ENCODE assay signal across 8 cellular contexts in genomic region chr11:363948-364761, GRCh38. TPM values are rescaled to one million over a fixed set of nuclear protein-coding genes. Genes with fewer than 3 reads are reported as not detected.
DNase-seq lines count a peak whose midpoint lies in the region; ATAC-seq, FAIRE-seq and TF ChIP-seq lines count a peak whose summit lies in the region.

No MANE protein-coding gene starts in this region.

- BruUV-seq in PC-3 (replicated peaks; lab: Mats Ljungman, UMichigan) (no TSS peak), HepG2 (replicated peaks; lab: Mats Ljungman, UMichigan) (no TSS peak)

- in situ Hi-C loops in HepG2 (cut with HindIII; ENCODE audit: extremely low pct_ligation_motif_present, low pct_unique_long_range_greater_than_20kb), result no loop called here

- peaks cover 0 to 10% of the 10 kb centered on the region in 2 donors for H3K4me1 ChIP-seq in right atrium auricular region
- H3K4me1 ChIP-seq in PC-3 (ENCODE audit: insufficient read depth, low read length), result peaks cover 9% of the 10 kb centered on the region; the same call in 1 of the 2 replicates
- peaks cover 21% of the 10 kb centered on the region for H3K4me1 ChIP-seq in HepG2 (ENCODE audit: insufficient read depth, low read length)

- no peaks in the 10 kb centered on the region for H3K9me2 ChIP-seq in PC-3 (replicated peaks; ENCODE audit: low read length)

- H3K9ac ChIP-seq in PC-3 (ENCODE audit: low read length) (no peak overlapping the region), HepG2 (ENCODE audit: insufficient read depth, low read depth, low read length) (no peak overlapping the region)

- no peak; a peak in 1 of 4 replicates for TF ChIP-seq POLR2A in HepG2 (IDR thresholded peaks at IDR 0.05; ENCODE audit: insufficient read depth in 1 of 2, low read depth in 2 of 2, low read length in 2 of 2)

- TF ChIP-seq RAD21 in HepG2 (CRISPR knock-in tag; IDR thresholded peaks at IDR 0.05), result peak; percentile 47; the same call in 1 of the 2 replicates

- H3K4me2 ChIP-seq in PC-3 (ENCODE audit: low read length) (0 out of 2 replicates have a peak overlapping the region, but pooled peaks have one; percentile 4), HepG2 (ENCODE audit: low read depth, low read length) (peak overlapping the region; percentile 53)

- H3K79me2 ChIP-seq in PC-3 (ENCODE audit: low read length), result no peaks in the 10 kb centered on the region
- no peaks in the 10 kb centered on the region for H3K79me2 ChIP-seq in HepG2 (ENCODE audit: insufficient read depth, low read length)

- peaks cover 0 to 13% of the 10 kb centered on the region in 2 donors for H3K27me3 ChIP-seq in right atrium auricular region
- H3K27me3 ChIP-seq in PC-3 (ENCODE audit: low read length), result no peaks in the 10 kb centered on the region
- peaks cover 9 to 34% of the 10 kb centered on the region in 2 experiments for H3K27me3 ChIP-seq in HepG2 (ENCODE audit: control insufficient read depth in 1 of 2, insufficient read depth in 2 of 2, low read length in 2 of 2)

- H3K36me3 ChIP-seq in right atrium auricular region (no peaks in the 10 kb centered on the region), PC-3 (ENCODE audit: low read depth, low read length) (no peaks in the 10 kb centered on the region), HepG2 (replicated peaks in 1 of 2; ENCODE audit: control insufficient read depth in 1 of 2, insufficient read depth in 2 of 2, low read length in 2 of 2) (no peaks in the 10 kb centered on the region)

- H3K27ac ChIP-seq in right atrium auricular region (no peak overlapping the region), PC-3 (ENCODE audit: low read length) (no peak overlapping the region), HepG2 (ENCODE audit: extremely low read length, insufficient read depth, low read length) (no peak overlapping the region)

- intact Hi-C loops in Right ventricle myocardium superior (cut with DNase I) (loop anchor here (5.0 kb wide), 1 partner anchor 62 kb away; no protein-coding TSS in a partner anchor), PC-3 (cut with micrococcal nuclease) (no loop called here), HepG2 (cut with micrococcal nuclease; ENCODE audit: unreplicated experiment) (no loop called here)

- POLR2A ChIA-PET in PC-3 (lab: Charles Lee; ENCODE audit: unreplicated experiment), result interaction anchor here (0.6 kb wide), 1 partner anchor 49 kb away, joined by 4 read pairs; no protein-coding TSS in a partner anchor
- POLR2A ChIA-PET in HepG2 (lab: Yijun Ruan, JAX), result interaction anchor here (0.7 to 2.0 kb wide), 10 partner anchors 9 to 157 kb away, joined by 3 to 7 read pairs (median 4); partner anchors contain the start of genes BET1L, IFITM2, PTDSS2 and RIC8A

- 48% methylated on average over 14 of the region's 24 CpGs for WGBS in HepG2 (ENCODE audit: low lambda C conversion rate)

- CTCF ChIA-PET in PC-3 (lab: Charles Lee) (no interaction called here), HepG2 (lab: Yijun Ruan, JAX; ENCODE audit: low intra/inter-chr PET ratio, low total read pairs) (interaction anchor here (1.2 kb wide), 1 partner anchor 59 kb away, joined by 4 read pairs; no protein-coding TSS in a partner anchor)

- TF ChIP-seq EP300 in HepG2 (IDR thresholded peaks at IDR 0.05; ENCODE audit: low read depth in 2 of 2, low read length in 2 of 2) (no peak), HepG2 (CRISPR knock-in tag; IDR thresholded peaks at IDR 0.05; ENCODE audit: borderline replicate concordance) (no peak)

- FAIRE-seq in HepG2 (lab: Jason Lieb, UNC), result no peak

- TF ChIP-seq CTCF in right atrium auricular region (IDR thresholded peaks at IDR 0.05), result peak in 1 of 2 donors; percentile 13
- peak; percentile 75 for TF ChIP-seq CTCF in PC-3 (conservative IDR thresholded peaks at IDR 0.05; ENCODE audit: low read depth, low read length)
- TF ChIP-seq CTCF in HepG2 (CRISPR knock-in tag; IDR thresholded peaks at IDR 0.05), result peak; percentile 93

- no peaks in the 10 kb centered on the region for H3K9me3 ChIP-seq in right atrium auricular region
- no peaks in the 10 kb centered on the region for H3K9me3 ChIP-seq in PC-3 (ENCODE audit: low read length)
- peaks cover 9% of the 10 kb centered on the region for H3K9me3 ChIP-seq in HepG2 (ENCODE audit: low read length)

- no peak overlapping the region for H3K4me3 ChIP-seq in right atrium auricular region
- no peak overlapping the region for H3K4me3 ChIP-seq in PC-3 (ENCODE audit: low read length)
- H3K4me3 ChIP-seq in HepG2 (replicated peaks in 1 of 3; ENCODE audit: insufficient read depth in 1 of 3, low read depth in 2 of 3, low read length in 3 of 3), result peak overlapping the region in 1 of 3 experiments; percentile 20; a peak in 1 of 6 replicates

- ATAC-seq in Right ventricle myocardium superior (ENCODE audit: poor library complexity) (no peak), PC-3 (peak; percentile 80), HepG2 (peak; percentile 83)

- H4K20me1 ChIP-seq in PC-3 (ENCODE audit: low read length), result no peaks in the 10 kb centered on the region
- H4K20me1 ChIP-seq in HepG2 (ENCODE audit: insufficient read depth, low read length), result no peaks in the 10 kb centered on the region

- peak; percentile 44 for DNase-seq in Right ventricle myocardium superior
- no peak for DNase-seq in right atrium auricular region (ENCODE audit: low spot score)
- DNase-seq in PC-3, result peak; percentile 85
- DNase-seq in activated gamma-delta T cell treated with anti-CD3 and anti-CD28 coated beads, Interleukin-2, amount 50 U/mL, for 16 hours (ENCODE audit: low read depth), result peak; percentile 27
- DNase-seq in HepG2 (ENCODE audit: low spot score), result peak; percentile 62
- peak; percentile 45 for DNase-seq in stimulated activated naive CD4-positive, alpha-beta T cell treated with Interleukin-2 at 50 U/mL for 16 hours (lab: John Stamatoyannopoulos, UW)
- no peak for DNase-seq in medulla oblongata (ENCODE audit: extremely low spot score)
- no peak for DNase-seq in pons (ENCODE audit: low spot score)

- H3F3A ChIP-seq in PC-3 (ENCODE audit: low read length, unreplicated experiment), result no peaks in the 10 kb centered on the region

- no peak overlapping the region for H2AFZ ChIP-seq in PC-3 (ENCODE audit: low read length)
- no peak overlapping the region for H2AFZ ChIP-seq in HepG2 (ENCODE audit: low read length)

RNA-seq across cellular contexts. Expression of gene B4GALNT4, which starts 5.1 kb away (rescaled TPM):
- 0.94 TPM for total RNA-seq in Right ventricle myocardium superior
- under 1 TPM in 1 of 2 donors, not detected in 1; 0.39 TPM for total RNA-seq in right atrium auricular region
- 52.9 and 87.9 TPM in 2 replicates for total RNA-seq in PC-3 (2014; rRNA removed)
- 24.8 and 50.1 TPM in 2 replicates for total RNA-seq in HepG2 (2016; rRNA removed; fragmentation: Illumina TruSeq; extraction: Trizol)
- total RNA-seq in HepG2 (2016; cell fraction: cytosol; rRNA removed; fragmentation: Illumina TruSeq; extraction: Trizol; ENCODE audit: low read depth), result 13.7 and 15.2 TPM in 2 replicates
- total RNA-seq in HepG2 (2016; cell fraction: insoluble cytoplasmic fraction; rRNA removed; fragmentation: Illumina TruSeq; extraction: Trizol), result 20.5 and 56.5 TPM in 2 replicates
- total RNA-seq in HepG2 (2016; cell fraction: membrane; rRNA removed; fragmentation: Illumina TruSeq; extraction: Trizol), result 36.4 and 42.9 TPM in 2 replicates
- total RNA-seq in HepG2 (2016; cell fraction: nucleus; rRNA removed; fragmentation: Illumina TruSeq; extraction: Trizol), result 47.2 and 48.9 TPM in 2 replicates
- polyA plus RNA-seq in HepG2 (2011; rRNA removed), result 30.5 and 34.4 TPM in 2 replicates
- 18.4 and 40.1 TPM in 2 replicates for polyA plus RNA-seq in HepG2 (2011; cell fraction: cytosol; rRNA removed)
- polyA plus RNA-seq in HepG2 (2011; cell fraction: nucleus; rRNA removed), result 268 and 442 TPM in 2 replicates
- polyA plus RNA-seq in HepG2 (2012), result 19.2 and 34.3 TPM in 2 replicates
- polyA plus RNA-seq in HepG2 (2016; cell fraction: cytosol; fragmentation: Illumina TruSeq; extraction: Trizol; ENCODE audit: low read depth), result 11.8 and 14.2 TPM in 2 replicates
- polyA plus RNA-seq in HepG2 (2016; cell fraction: insoluble cytoplasmic fraction; fragmentation: Illumina TruSeq; extraction: Trizol; ENCODE audit: low read depth), result 26.0 and 28.4 TPM in 2 replicates
- 26.2 and 30.9 TPM in 2 replicates for polyA plus RNA-seq in HepG2 (2016; cell fraction: membrane; fragmentation: Illumina TruSeq; extraction: Trizol; ENCODE audit: low read depth)
- polyA plus RNA-seq in HepG2 (2016; cell fraction: nucleus; fragmentation: Illumina TruSeq; extraction: Trizol; ENCODE audit: insufficient read depth, low read depth), result 152 and 159 TPM in 2 replicates
- 0.07 and 19.7 TPM in 2 replicates for polyA minus RNA-seq in HepG2 (2011; rRNA and poly(A)+ RNA removed; ENCODE audit: low replicate concordance)
- 10.4 and 11.1 TPM in 2 replicates for polyA minus RNA-seq in HepG2 (2011; cell fraction: cytosol; rRNA and poly(A)+ RNA removed)
- polyA minus RNA-seq in HepG2 (2011; cell fraction: nucleus; rRNA and poly(A)+ RNA removed), result 16.9 and 22.4 TPM in 2 replicates

RNA-seq across cellular contexts. Expression of gene PKP3, which starts 29.9 kb away (rescaled TPM):
- total RNA-seq in Right ventricle myocardium superior (0.86 TPM), right atrium auricular region (1 to 10 TPM in 1 of 2 donors, under 1 TPM in 1; 0.43 to 1.0 TPM), PC-3 (2014; rRNA removed) (218 and 222 TPM in 2 replicates), HepG2 (2016; rRNA removed; fragmentation: Illumina TruSeq; extraction: Trizol) (21.1 and 28.7 TPM in 2 replicates)
- 5.8 and 6.9 TPM in 2 replicates for total RNA-seq in HepG2 (2016; cell fraction: cytosol; rRNA removed; fragmentation: Illumina TruSeq; extraction: Trizol; ENCODE audit: low read depth)
- total RNA-seq in HepG2 (2016; cell fraction: insoluble cytoplasmic fraction; rRNA removed; fragmentation: Illumina TruSeq; extraction: Trizol), result 17.5 and 29.7 TPM in 2 replicates
- total RNA-seq in HepG2 (2016; cell fraction: membrane; rRNA removed; fragmentation: Illumina TruSeq; extraction: Trizol), result 13.9 and 14.9 TPM in 2 replicates
- total RNA-seq in HepG2 (2016; cell fraction: nucleus; rRNA removed; fragmentation: Illumina TruSeq; extraction: Trizol), result 14.5 and 19.8 TPM in 2 replicates
- polyA plus RNA-seq in HepG2 (2011; rRNA removed), result 18.0 and 25.1 TPM in 2 replicates
- polyA plus RNA-seq in HepG2 (2011; cell fraction: cytosol; rRNA removed), result 13.8 and 24.2 TPM in 2 replicates
- polyA plus RNA-seq in HepG2 (2011; cell fraction: nucleus; rRNA removed), result 59.8 and 70.5 TPM in 2 replicates
- 12.9 and 13.0 TPM in 2 replicates for polyA plus RNA-seq in HepG2 (2012)
- 4.6 and 4.9 TPM in 2 replicates for polyA plus RNA-seq in HepG2 (2016; cell fraction: cytosol; fragmentation: Illumina TruSeq; extraction: Trizol; ENCODE audit: low read depth)
- 22.3 and 24.1 TPM in 2 replicates for polyA plus RNA-seq in HepG2 (2016; cell fraction: insoluble cytoplasmic fraction; fragmentation: Illumina TruSeq; extraction: Trizol; ENCODE audit: low read depth)
- 7.9 and 9.3 TPM in 2 replicates for polyA plus RNA-seq in HepG2 (2016; cell fraction: membrane; fragmentation: Illumina TruSeq; extraction: Trizol; ENCODE audit: low read depth)
- polyA plus RNA-seq in HepG2 (2016; cell fraction: nucleus; fragmentation: Illumina TruSeq; extraction: Trizol; ENCODE audit: insufficient read depth, low read depth), result 38.2 and 40.1 TPM in 2 replicates
- 30.4 and 42.3 TPM in 2 replicates for polyA minus RNA-seq in HepG2 (2011; rRNA and poly(A)+ RNA removed; ENCODE audit: low replicate concordance)
- polyA minus RNA-seq in HepG2 (2011; cell fraction: cytosol; rRNA and poly(A)+ RNA removed), result 24.6 and 25.2 TPM in 2 replicates
- polyA minus RNA-seq in HepG2 (2011; cell fraction: nucleus; rRNA and poly(A)+ RNA removed), result 9.9 and 14.7 TPM in 2 replicates

RNA-seq across cellular contexts. Expression of gene IFITM3, which starts 43.5 kb away (rescaled TPM):
- 287 TPM for total RNA-seq in Right ventricle myocardium superior
- 100 to 1,000 TPM; 156 to 372 TPM for total RNA-seq in right atrium auricular region
- 91.6 and 97.6 TPM in 2 replicates for total RNA-seq in PC-3 (2014; rRNA removed)
- total RNA-seq in HepG2 (2016; rRNA removed; fragmentation: Illumina TruSeq; extraction: Trizol), result 30.0 and 52.6 TPM in 2 replicates
- 16.1 and 19.2 TPM in 2 replicates for total RNA-seq in HepG2 (2016; cell fraction: cytosol; rRNA removed; fragmentation: Illumina TruSeq; extraction: Trizol; ENCODE audit: low read depth)
- 27.9 and 45.1 TPM in 2 replicates for total RNA-seq in HepG2 (2016; cell fraction: insoluble cytoplasmic fraction; rRNA removed; fragmentation: Illumina TruSeq; extraction: Trizol)
- total RNA-seq in HepG2 (2016; cell fraction: membrane; rRNA removed; fragmentation: Illumina TruSeq; extraction: Trizol), result 15.2 and 16.4 TPM in 2 replicates
- 36.7 and 42.1 TPM in 2 replicates for total RNA-seq in HepG2 (2016; cell fraction: nucleus; rRNA removed; fragmentation: Illumina TruSeq; extraction: Trizol)
- polyA plus RNA-seq in HepG2 (2011; rRNA removed), result 163 and 182 TPM in 2 replicates
- 316 and 459 TPM in 2 replicates for polyA plus RNA-seq in HepG2 (2011; cell fraction: cytosol; rRNA removed)
- 94.3 and 120 TPM in 2 replicates for polyA plus RNA-seq in HepG2 (2011; cell fraction: nucleus; rRNA removed)
- polyA plus RNA-seq in HepG2 (2012), result 183 and 441 TPM in 2 replicates
- 87.8 and 96.5 TPM in 2 replicates for polyA plus RNA-seq in HepG2 (2016; cell fraction: cytosol; fragmentation: Illumina TruSeq; extraction: Trizol; ENCODE audit: low read depth)
- polyA plus RNA-seq in HepG2 (2016; cell fraction: insoluble cytoplasmic fraction; fragmentation: Illumina TruSeq; extraction: Trizol; ENCODE audit: low read depth), result 109 and 136 TPM in 2 replicates
- polyA plus RNA-seq in HepG2 (2016; cell fraction: membrane; fragmentation: Illumina TruSeq; extraction: Trizol; ENCODE audit: low read depth), result 64.1 and 65.9 TPM in 2 replicates
- 219 and 229 TPM in 2 replicates for polyA plus RNA-seq in HepG2 (2016; cell fraction: nucleus; fragmentation: Illumina TruSeq; extraction: Trizol; ENCODE audit: insufficient read depth, low read depth)
- 405 and 668 TPM in 2 replicates for polyA minus RNA-seq in HepG2 (2011; rRNA and poly(A)+ RNA removed; ENCODE audit: low replicate concordance)
- 180 and 184 TPM in 2 replicates for polyA minus RNA-seq in HepG2 (2011; cell fraction: cytosol; rRNA and poly(A)+ RNA removed)
- polyA minus RNA-seq in HepG2 (2011; cell fraction: nucleus; rRNA and poly(A)+ RNA removed), result 31.3 and 46.7 TPM in 2 replicates

RNA-seq across cellular contexts. Expression of gene IFITM1, which starts 50.3 kb away (rescaled TPM):
- total RNA-seq in Right ventricle myocardium superior (83.1 TPM), right atrium auricular region (100 to 1,000 TPM in 1 of 2 donors, 10 to 100 TPM in 1; 82.3 to 241 TPM), PC-3 (2014; rRNA removed) (2.0 and 2.2 TPM in 2 replicates), HepG2 (2016; rRNA removed; fragmentation: Illumina TruSeq; extraction: Trizol) (0.38 TPM in 1 of 2 replicates, not detected in the other)
- total RNA-seq in HepG2 (2016; cell fraction: cytosol; rRNA removed; fragmentation: Illumina TruSeq; extraction: Trizol; ENCODE audit: low read depth), result not detected in 2 replicates
- 0.24 TPM in 1 of 2 replicates, not detected in the other for total RNA-seq in HepG2 (2016; cell fraction: insoluble cytoplasmic fraction; rRNA removed; fragmentation: Illumina TruSeq; extraction: Trizol)
- 0.34 TPM in 1 of 2 replicates, not detected in the other for total RNA-seq in HepG2 (2016; cell fraction: membrane; rRNA removed; fragmentation: Illumina TruSeq; extraction: Trizol)
- total RNA-seq in HepG2 (2016; cell fraction: nucleus; rRNA removed; fragmentation: Illumina TruSeq; extraction: Trizol), result not detected in 2 replicates
- polyA plus RNA-seq in HepG2 (2011; rRNA removed), result 11.1 and 18.7 TPM in 2 replicates
- polyA plus RNA-seq in HepG2 (2011; cell fraction: cytosol; rRNA removed), result 15.6 and 17.2 TPM in 2 replicates
- polyA plus RNA-seq in HepG2 (2011; cell fraction: nucleus; rRNA removed), result 4.5 and 6.7 TPM in 2 replicates
- polyA plus RNA-seq in HepG2 (2012), result 5.0 and 18.1 TPM in 2 replicates
- 0.40 and 0.62 TPM in 2 replicates for polyA plus RNA-seq in HepG2 (2016; cell fraction: cytosol; fragmentation: Illumina TruSeq; extraction: Trizol; ENCODE audit: low read depth)
- not detected in 2 replicates for polyA plus RNA-seq in HepG2 (2016; cell fraction: insoluble cytoplasmic fraction; fragmentation: Illumina TruSeq; extraction: Trizol; ENCODE audit: low read depth)
- 0.41 TPM in 1 of 2 replicates, not detected in the other for polyA plus RNA-seq in HepG2 (2016; cell fraction: membrane; fragmentation: Illumina TruSeq; extraction: Trizol; ENCODE audit: low read depth)
- polyA plus RNA-seq in HepG2 (2016; cell fraction: nucleus; fragmentation: Illumina TruSeq; extraction: Trizol; ENCODE audit: insufficient read depth, low read depth), result 0.85 and 1.3 TPM in 2 replicates
- polyA minus RNA-seq in HepG2 (2011; rRNA and poly(A)+ RNA removed; ENCODE audit: low replicate concordance), result 15.4 and 536 TPM in 2 replicates
- 4.5 and 5.8 TPM in 2 replicates for polyA minus RNA-seq in HepG2 (2011; cell fraction: cytosol; rRNA and poly(A)+ RNA removed)
- 1.5 and 2.7 TPM in 2 replicates for polyA minus RNA-seq in HepG2 (2011; cell fraction: nucleus; rRNA and poly(A)+ RNA removed)

RNA-seq across cellular contexts. Expression of gene SIGIRR, which starts 50.6 kb away (rescaled TPM):
- total RNA-seq in Right ventricle myocardium superior (38.6 TPM), right atrium auricular region (10 to 100 TPM; 26.6 to 33.3 TPM), PC-3 (2014; rRNA removed) (85.4 and 112 TPM in 2 replicates), HepG2 (2016; rRNA removed; fragmentation: Illumina TruSeq; extraction: Trizol) (0.80 and 2.1 TPM in 2 replicates)
- 1.7 and 1.8 TPM in 2 replicates for total RNA-seq in HepG2 (2016; cell fraction: cytosol; rRNA removed; fragmentation: Illumina TruSeq; extraction: Trizol; ENCODE audit: low read depth)
- 1.4 and 2.0 TPM in 2 replicates for total RNA-seq in HepG2 (2016; cell fraction: insoluble cytoplasmic fraction; rRNA removed; fragmentation: Illumina TruSeq; extraction: Trizol)
- 2.1 and 2.2 TPM in 2 replicates for total RNA-seq in HepG2 (2016; cell fraction: membrane; rRNA removed; fragmentation: Illumina TruSeq; extraction: Trizol)
- total RNA-seq in HepG2 (2016; cell fraction: nucleus; rRNA removed; fragmentation: Illumina TruSeq; extraction: Trizol), result 1.8 and 1.9 TPM in 2 replicates
- polyA plus RNA-seq in HepG2 (2011; rRNA removed), result 1.2 and 2.1 TPM in 2 replicates
- 1.1 and 2.0 TPM in 2 replicates for polyA plus RNA-seq in HepG2 (2011; cell fraction: cytosol; rRNA removed)
- 4.9 and 10.2 TPM in 2 replicates for polyA plus RNA-seq in HepG2 (2011; cell fraction: nucleus; rRNA removed)
- 1.6 and 2.0 TPM in 2 replicates for polyA plus RNA-seq in HepG2 (2012)
- 1.6 and 2.7 TPM in 2 replicates for polyA plus RNA-seq in HepG2 (2016; cell fraction: cytosol; fragmentation: Illumina TruSeq; extraction: Trizol; ENCODE audit: low read depth)
- 1.0 and 2.1 TPM in 2 replicates for polyA plus RNA-seq in HepG2 (2016; cell fraction: insoluble cytoplasmic fraction; fragmentation: Illumina TruSeq; extraction: Trizol; ENCODE audit: low read depth)
- polyA plus RNA-seq in HepG2 (2016; cell fraction: membrane; fragmentation: Illumina TruSeq; extraction: Trizol; ENCODE audit: low read depth), result 2.8 and 4.3 TPM in 2 replicates
- 5.7 and 7.3 TPM in 2 replicates for polyA plus RNA-seq in HepG2 (2016; cell fraction: nucleus; fragmentation: Illumina TruSeq; extraction: Trizol; ENCODE audit: insufficient read depth, low read depth)
- 2.3 and 4.3 TPM in 2 replicates for polyA minus RNA-seq in HepG2 (2011; rRNA and poly(A)+ RNA removed; ENCODE audit: low replicate concordance)
- 1.5 and 1.8 TPM in 2 replicates for polyA minus RNA-seq in HepG2 (2011; cell fraction: cytosol; rRNA and poly(A)+ RNA removed)
- not detected in 2 replicates for polyA minus RNA-seq in HepG2 (2011; cell fraction: nucleus; rRNA and poly(A)+ RNA removed)

Comparison
In these comparisons a context has a peak if more than half of its experiments do, and no peak if none do; other contexts are left out.
1. DNase-seq: peak in Right ventricle myocardium superior (single experiment), PC-3 (single experiment), activated gamma-delta T cell treated with anti-CD3 and anti-CD28 coated beads, Interleukin-2, amount 50 U/mL, for 16 hours (single experiment), HepG2 (single experiment) and stimulated activated naive CD4-positive, alpha-beta T cell treated with Interleukin-2 at 50 U/mL for 16 hours (single experiment); none in right atrium auricular region (single experiment), medulla oblongata (single experiment) and pons (single experiment).